22 cellular contexts compared by ENCODE assay signal in genomic region chr9:113953541-113953940, GRCh38.
DNase-seq lines count a peak whose midpoint lies in the region; TF ChIP-seq lines count a peak whose summit lies in the region.
"Had no signal": no experiment of that assay in that cellular context is flagged by ENCODE, and none has a peak within 500 bp of the region (broad histone marks: within the 10 kb centered on the region; RNA-seq: fewer than 3 reads in every experiment).

No MANE protein-coding gene starts in this region.

- TF ChIP-seq CTCF in brain microvascular endothelial cell (IDR thresholded peaks at IDR 0.05; ENCODE audit: low read depth, low read length, missing control alignments) = no peak

- H3K36me3 ChIP-seq in brain microvascular endothelial cell (replicated peaks) = no peaks in the 10 kb centered on the region
- H3K36me3 ChIP-seq: sigmoid colon had no signal

- peak; percentile 63 for DNase-seq in ELR (ENCODE audit: low read depth)
- peak; percentile 65 for DNase-seq in brain microvascular endothelial cell
- DNase-seq in hepatic stellate cell (ENCODE audit: low spot score) = peak; percentile 42
- DNase-seq in skeletal muscle cell (ENCODE audit: low read depth) = peak; percentile 31
- DNase-seq in NCI-H345 (lab: John Stamatoyannopoulos, UW) = no peak
- DNase-seq in HK-2 (ENCODE audit: unreplicated experiment) = no peak
- DNase-seq in activated T-cell treated with anti-CD3 and anti-CD28 coated beads for 4 hours = no peak
- DNase-seq: activated B cell treated with CpG ODN at 0.5 μM for 24 hours; activated CD4-positive, alpha-beta memory T cell treated with anti-CD3 and anti-CD28 coated beads for 36 hours; activated T-cell treated with anti-CD3 and anti-CD28 coated beads, Interleukin-2, amount 50 U/mL, for 1 hour; CD4-positive, alpha-beta memory T cell; central memory CD4-positive, alpha-beta T cell; DMS 273 treated with DMSO at 0.1 percent for 48 hours; GDM1; Karpas-422; naive thymus-derived CD8-positive, alpha-beta T cell; NCI-H187; NCI-H69; RPMI8226; sigmoid colon; T1000 had no signal

- in situ Hi-C loops in brain microvascular endothelial cell (cut with HindIII; ENCODE audit: low pct_ligation_motif_present, low sequenced_read_pairs) = no loop called here

- no peak overlapping the region for H3K4me3 ChIP-seq in brain microvascular endothelial cell (ENCODE audit: low read depth, low read length)
- H3K4me3 ChIP-seq in skeletal muscle cell (ENCODE audit: low read depth, low read length) = no peak overlapping the region
- H3K4me3 ChIP-seq: sigmoid colon had no signal

- H3K27ac ChIP-seq in brain microvascular endothelial cell = peak overlapping the region; percentile 62
- H3K27ac ChIP-seq: parathyroid adenoma, sigmoid colon had no signal

- H3K27me3 ChIP-seq in brain microvascular endothelial cell (replicated peaks) = no peaks in the 10 kb centered on the region
- H3K27me3 ChIP-seq: sigmoid colon had no signal

Comparison
In these comparisons a context has a peak if more than half of its experiments do, and no peak if none do; other contexts are left out.
1. DNase-seq: peak in ELR (single experiment), brain microvascular endothelial cell (single experiment), hepatic stellate cell (single experiment) and skeletal muscle cell (single experiment); none in NCI-H345 (single experiment), HK-2 (single experiment) and activated T-cell treated with anti-CD3 and anti-CD28 coated beads for 4 hours (single experiment).